Comparison of ENCODE assay signal across 9 cellular contexts in genomic region chr14:61866932-61867920, GRCh38. TPM values are rescaled to one million over a fixed set of nuclear protein-coding genes. Genes with fewer than 3 reads are reported as not detected.
A peak's percentile ranks its signal among the peaks of the same experiment; 100 is the strongest.
DNase-seq lines count a peak whose midpoint lies in the region; ATAC-seq and TF ChIP-seq lines count a peak whose summit lies in the region.
"Had no signal": no experiment of that assay in that cellular context is flagged by ENCODE, and none has a peak within 500 bp of the region (broad histone marks: within the 10 kb centered on the region; RNA-seq: fewer than 3 reads in every experiment).

No MANE protein-coding gene starts in this region.

- peaks cover 0 to 15% (median 9%) of the 10 kb centered on the region in 6 donors for H3K9me3 Mint-ChIP-seq in immature natural killer cell

- in situ Hi-C loops in astrocyte of the spinal cord (cut with HindIII; ENCODE audit: low sequenced_read_pairs), result no loop called here
- in situ Hi-C loops in ACHN (cut with HindIII; ENCODE audit: low pct_ligation_motif_present, low pct_unique_long_range_greater_than_20kb, low sequenced_read_pairs), result no loop called here

- no peak overlapping the region for H3K27ac Mint-ChIP-seq in immature natural killer cell

- no peaks in the 10 kb centered on the region for H3K36me3 ChIP-seq in H7 (replicated peaks; ENCODE audit: control insufficient read depth, insufficient read depth, low read length)

- H3K4me1 Mint-ChIP-seq in immature natural killer cell, result peaks cover 6 to 7% of the 10 kb centered on the region in 2 donors

- no peaks in the 10 kb centered on the region for H3K27me3 ChIP-seq in H7 (ENCODE audit: control insufficient read depth, insufficient read depth, low read length)

- no peak overlapping the region for H3K4me3 Mint-ChIP-seq in immature natural killer cell

- ATAC-seq in GM18519 (IDR thresholded peaks at IDR 0.05; ENCODE audit: low FRiP score, unreplicated experiment), result peak; percentile 96
- peak; percentile 96 for ATAC-seq in GM21723 (IDR thresholded peaks at IDR 0.05; ENCODE audit: unreplicated experiment)
- ATAC-seq in HG03520 (IDR thresholded peaks at IDR 0.05; ENCODE audit: unreplicated experiment), result peak; percentile 91

- H3K27me3 Mint-ChIP-seq in immature natural killer cell (ENCODE audit: low read depth in 3 of 3), result peaks cover 3 to 12% (median 8%) of the 10 kb centered on the region in 3 donors

- no peak for TF ChIP-seq CTCF in astrocyte of the spinal cord (IDR thresholded peaks at IDR 0.05; ENCODE audit: low read depth, low read length)

- peak; percentile 6 for DNase-seq in astrocyte of the spinal cord (ENCODE audit: low read depth, low spot score)
- no peak for DNase-seq in H7
- no peak for DNase-seq in NCI-H2171 treated with DMSO at 0.1 percent for 48 hours (lab: John Stamatoyannopoulos, UW)
- no peak for DNase-seq in ACHN
- DNase-seq in immature natural killer cell, result no peak
- DNase-seq: NCI-H1092 had no signal

- peaks cover 0 to 7% (median 3%) of the 10 kb centered on the region in 3 donors for H3K36me3 Mint-ChIP-seq in immature natural killer cell

- no peak overlapping the region for H3K4me3 ChIP-seq in astrocyte of the spinal cord (ENCODE audit: low read depth, low read length)
- H3K4me3 ChIP-seq in H7 (ENCODE audit: insufficient read depth, low read depth, low read length), result no peak overlapping the region

RNA-seq across cellular contexts. Expression of gene SYT16, which starts 54.7 kb away (rescaled TPM):
- total RNA-seq in H7 (2014; rRNA removed; shearing (Covaris generic)), result 0.35 and 0.37 TPM in 2 replicates
- polyA plus RNA-seq in immature natural killer cell, result not detected
